ENCODE assay signal across 17 cellular contexts in genomic region chr6:129022011-129022553, GRCh38.
DNase-seq lines count a peak whose midpoint lies in the region; ATAC-seq and TF ChIP-seq lines count a peak whose summit lies in the region.
"Had no signal": no experiment of that assay in that cellular context is flagged by ENCODE, and none has a peak within 500 bp of the region (broad histone marks: within the 10 kb centered on the region; RNA-seq: fewer than 3 reads in every experiment).

No MANE protein-coding gene starts in this region.

- TF ChIP-seq RAD21 in IMR-90 (IDR thresholded peaks at IDR 0.05; ENCODE audit: low read length) (no peak), neural cell (conservative IDR thresholded peaks at IDR 0.05) (no peak)

- no peak overlapping the region for H3K18ac ChIP-seq in IMR-90 (ENCODE audit: low read depth, low read length)

- no peak overlapping the region for H3K4me3 ChIP-seq in IMR-90 (ENCODE audit: insufficient read depth, low read depth, low read length)
- no peak overlapping the region for H3K4me3 ChIP-seq in neural cell (ENCODE audit: low read length)
- H3K4me3 ChIP-seq: GM12878, GM23248, HAP-1 had no signal

- H2AK5ac ChIP-seq in IMR-90 (ENCODE audit: low read depth, low read length): no peak overlapping the region

- no peak overlapping the region for H3K4me2 ChIP-seq in IMR-90 (ENCODE audit: low read depth, low read length)
- no peak overlapping the region for H3K4me2 ChIP-seq in neural cell (ENCODE audit: low read length)

- no peak overlapping the region for H4K91ac ChIP-seq in IMR-90 (ENCODE audit: insufficient read depth, low read depth, low read length)

- no peaks in the 10 kb centered on the region for H3K9me1 ChIP-seq in IMR-90 (ENCODE audit: insufficient read depth, low read length)

- no peaks in the 10 kb centered on the region for H4K20me1 ChIP-seq in IMR-90 (ENCODE audit: insufficient read depth, low read length)
- no peaks in the 10 kb centered on the region for H4K20me1 ChIP-seq in neural cell (ENCODE audit: insufficient read depth)

- H3K4me1 ChIP-seq in IMR-90 (ENCODE audit: control insufficient read depth, insufficient read depth, low read length): no peaks in the 10 kb centered on the region
- H3K4me1 ChIP-seq: BE2C had no signal

- H3K9me3 ChIP-seq in IMR-90 (ENCODE audit: control insufficient read depth, insufficient read depth, low read length) (no peaks in the 10 kb centered on the region), neural cell (ENCODE audit: low read length) (no peaks in the 10 kb centered on the region)
- H3K9me3 ChIP-seq: BE2C, HAP-1 had no signal

- WGBS in IMR-90 (ENCODE audit: extremely low coverage in 2 of 2, insufficient read length in 1 of 2), 2 experiments: no CpG with 5 or more reads among the region's 6 CpGs

- no peak overlapping the region for H4K8ac ChIP-seq in IMR-90 (ENCODE audit: low read depth in 2 of 2, low read length in 2 of 2)

- H3K14ac ChIP-seq in IMR-90 (replicated peaks; ENCODE audit: low read depth, low read length): no peak overlapping the region

- POLR2A ChIA-PET in IMR-90 (lab: Charles Lee; ENCODE audit: unreplicated experiment): interaction anchor here (0.5 kb wide), 1 partner anchor 278 kb away, joined by 3 read pairs; no protein-coding TSS in a partner anchor

- no peak overlapping the region for H2BK20ac ChIP-seq in IMR-90 (ENCODE audit: low read depth, low read length)

- TF ChIP-seq POLR2A in IMR-90 (IDR thresholded peaks at IDR 0.05; ENCODE audit: low read depth, low read length): no peak

- no peaks in the 10 kb centered on the region for H3K79me1 ChIP-seq in IMR-90 (ENCODE audit: low read depth in 1 of 2, low read length in 2 of 2)

- H3K27ac ChIP-seq in IMR-90 (ENCODE audit: insufficient read depth, low read length) (no peak overlapping the region), neural cell (ENCODE audit: low read length) (peak overlapping the region; percentile 8)
- H3K27ac ChIP-seq: GM23248 had no signal

- H2BK120ac ChIP-seq in IMR-90 (ENCODE audit: low read depth, low read length): no peak overlapping the region

- H4K5ac ChIP-seq in IMR-90 (ENCODE audit: low read depth, low read length): no peak overlapping the region

- no peaks in the 10 kb centered on the region for H3F3A ChIP-seq in neural cell (ENCODE audit: insufficient read depth, low read length, poor library complexity, severe bottlenecking)

- H3K23ac ChIP-seq in IMR-90 (ENCODE audit: low read depth, low read length): no peak overlapping the region

- no peak overlapping the region for H3K56ac ChIP-seq in IMR-90 (ENCODE audit: extremely low read depth, insufficient read depth, low read length)

- no peak for DNase-seq in IMR-90
- DNase-seq in astrocyte of the hippocampus (ENCODE audit: low read depth, low spot score): peak; percentile 4
- DNase-seq in CD1c-positive myeloid dendritic cell (ENCODE audit: extremely low spot score): no peak
- DNase-seq in natural killer cell treated with Interleukin-12 subunit alpha and Interleukin-12 subunit beta and Interleukin-15 and Interleukin-18, amount 100 ng/mL, for 72 hours (ENCODE audit: low spot score): no peak
- no peak for DNase-seq in DMS 273 treated with DMSO at 0.1 percent for 48 hours (lab: John Stamatoyannopoulos, UW)
- DNase-seq in COLO668 (lab: John Stamatoyannopoulos, UW; ENCODE audit: unreplicated experiment): no peak
- DNase-seq: ACHN; BE2C; C1 segment of cervical spinal cord; CD4-positive, alpha-beta T cell; DMS79 treated with DMSO at 0.1 percent for 48 hours; EL; GM23248 had no signal

- no peaks in the 10 kb centered on the region for H3K36me3 Mint-ChIP-seq in natural killer cell treated with Interleukin-12 subunit alpha and Interleukin-12 subunit beta and Interleukin-15 and Interleukin-18, amount 100 ng/mL, for 72 hours

- no peaks in the 10 kb centered on the region for H3K36me3 ChIP-seq in IMR-90 (ENCODE audit: control insufficient read depth, insufficient read depth, low read length)
- H3K36me3 ChIP-seq in neural cell (ENCODE audit: insufficient read depth, low read length): no peaks in the 10 kb centered on the region
- H3K36me3 ChIP-seq: BE2C, HAP-1 had no signal

- H2AK9ac ChIP-seq in IMR-90 (replicated peaks; ENCODE audit: low read depth, low read length, poor library complexity): no peak overlapping the region

- no peaks in the 10 kb centered on the region for H3K27me3 ChIP-seq in IMR-90 (ENCODE audit: control insufficient read depth, insufficient read depth, low read length)
- no peaks in the 10 kb centered on the region for H3K27me3 ChIP-seq in neural cell (ENCODE audit: insufficient read depth, low read depth, low read length)
- H3K27me3 ChIP-seq: BE2C had no signal

- H3K27me3 Mint-ChIP-seq in natural killer cell treated with Interleukin-12 subunit alpha and Interleukin-12 subunit beta and Interleukin-15 and Interleukin-18, amount 100 ng/mL, for 72 hours: peaks cover under 1 to 2% of the 10 kb centered on the region in 2 donors
- H3K27me3 Mint-ChIP-seq: CD4-positive, alpha-beta T cell had no signal

- H3K9me2 ChIP-seq in neural cell (ENCODE audit: insufficient read depth, low read length): no peaks in the 10 kb centered on the region

- no peak for TF ChIP-seq EP300 in neural cell (conservative IDR thresholded peaks at IDR 0.05; ENCODE audit: poor library complexity, severe bottlenecking)

- no peak for ATAC-seq in IMR-90 (ENCODE audit: low read depth)
- no peak for ATAC-seq in natural killer cell treated with Interleukin-12 subunit alpha and Interleukin-12 subunit beta and Interleukin-15 and Interleukin-18, amount 100 ng/mL, for 72 hours
- ATAC-seq: GM12878, HepG2 had no signal

- no peak overlapping the region for H3K27ac Mint-ChIP-seq in natural killer cell treated with Interleukin-12 subunit alpha and Interleukin-12 subunit beta and Interleukin-15 and Interleukin-18, amount 100 ng/mL, for 72 hours
- H3K27ac Mint-ChIP-seq: CD4-positive, alpha-beta T cell had no signal

- H3K4me3 Mint-ChIP-seq in natural killer cell treated with Interleukin-12 subunit alpha and Interleukin-12 subunit beta and Interleukin-15 and Interleukin-18, amount 100 ng/mL, for 72 hours: no peak overlapping the region
- H3K4me3 Mint-ChIP-seq: CD4-positive, alpha-beta T cell had no signal

- H3K79me2 ChIP-seq in neural cell (replicated peaks; ENCODE audit: insufficient read depth, low read length): no peaks in the 10 kb centered on the region

- dilution Hi-C loops in IMR-90 (cut with HindIII; ENCODE audit: low sequenced_read_pairs, unreplicated experiment): no loop called here

- CTCF ChIA-PET in IMR-90 (lab: Yijun Ruan, JAX): no interaction called here

- TF ChIP-seq CTCF in IMR-90 (conservative IDR thresholded peaks at IDR 0.05; ENCODE audit: low read depth, low read length) (no peak), neural cell (IDR thresholded peaks at IDR 0.05; ENCODE audit: poor library complexity, severe bottlenecking) (no peak)

- H3K4me1 Mint-ChIP-seq in natural killer cell treated with Interleukin-12 subunit alpha and Interleukin-12 subunit beta and Interleukin-15 and Interleukin-18, amount 100 ng/mL, for 72 hours (ENCODE audit: low read depth in 2 of 2): no peaks in the 10 kb centered on the region

- no peak overlapping the region for H2BK5ac ChIP-seq in IMR-90 (ENCODE audit: low read depth, low read length, poor library complexity, severe bottlenecking)

- no peak overlapping the region for H2BK15ac ChIP-seq in IMR-90 (ENCODE audit: low read depth, low read length)

- H3K9ac ChIP-seq in IMR-90 (ENCODE audit: low read depth, low read length) (no peak overlapping the region), neural cell (ENCODE audit: low read length) (no peak overlapping the region)
- H3K9ac ChIP-seq: GM23248 had no signal

- no peak overlapping the region for H3K4ac ChIP-seq in IMR-90 (ENCODE audit: low read depth, low read length)

- in situ Hi-C loops in IMR-90 (cut with MboI; ENCODE audit: low sequenced_read_pairs): no loop called here

- intact Hi-C loops in IMR-90 (cut with micrococcal nuclease): no loop called here

- no TSS peak for BruUV-seq in IMR-90 (replicated peaks; lab: Mats Ljungman, UMichigan)

- H3K9me3 Mint-ChIP-seq in natural killer cell treated with Interleukin-12 subunit alpha and Interleukin-12 subunit beta and Interleukin-15 and Interleukin-18, amount 100 ng/mL, for 72 hours: peaks cover 5% of the 10 kb centered on the region
- H3K9me3 Mint-ChIP-seq: CD4-positive, alpha-beta T cell had no signal

- H2AFZ ChIP-seq in IMR-90 (replicated peaks; ENCODE audit: low read length, poor library complexity): no peak overlapping the region
- no peak overlapping the region for H2AFZ ChIP-seq in neural cell (ENCODE audit: low read depth, low read length)
- H2AFZ ChIP-seq: GM23248 had no signal

TF ChIP-seq in IMR-90, 13 proteins besides CTCF, POLR2A, EP300 and RAD21 (continues in another document):
- TF ChIP-seq MAFK (IDR thresholded peaks at IDR 0.05; ENCODE audit: low read depth, low read length): peak; percentile 32; the same call in 1 of the 2 replicates
- no peak for TF ChIP-seq USF2 (IDR thresholded peaks at IDR 0.05; ENCODE audit: low read depth, low read length)
- TF ChIP-seq SMC3 (IDR thresholded peaks at IDR 0.05; ENCODE audit: low read depth, low read length): no peak

TF ChIP-seq in neural cell, 6 proteins besides CTCF, POLR2A, EP300 and RAD21 (continues in another document):
- TF ChIP-seq MXI1 (conservative IDR thresholded peaks at IDR 0.05; ENCODE audit: poor library complexity, severe bottlenecking): no peak
- no peak for TF ChIP-seq POLR2AphosphoS5 (IDR thresholded peaks at IDR 0.05)
- TF ChIP-seq EZH2 (IDR thresholded peaks at IDR 0.05; ENCODE audit: borderline replicate concordance, insufficient read depth, low read length, poor library complexity, severe bottlenecking): no peak
